8 cellular contexts compared by ENCODE assay signal in the genomic region with DNA sequence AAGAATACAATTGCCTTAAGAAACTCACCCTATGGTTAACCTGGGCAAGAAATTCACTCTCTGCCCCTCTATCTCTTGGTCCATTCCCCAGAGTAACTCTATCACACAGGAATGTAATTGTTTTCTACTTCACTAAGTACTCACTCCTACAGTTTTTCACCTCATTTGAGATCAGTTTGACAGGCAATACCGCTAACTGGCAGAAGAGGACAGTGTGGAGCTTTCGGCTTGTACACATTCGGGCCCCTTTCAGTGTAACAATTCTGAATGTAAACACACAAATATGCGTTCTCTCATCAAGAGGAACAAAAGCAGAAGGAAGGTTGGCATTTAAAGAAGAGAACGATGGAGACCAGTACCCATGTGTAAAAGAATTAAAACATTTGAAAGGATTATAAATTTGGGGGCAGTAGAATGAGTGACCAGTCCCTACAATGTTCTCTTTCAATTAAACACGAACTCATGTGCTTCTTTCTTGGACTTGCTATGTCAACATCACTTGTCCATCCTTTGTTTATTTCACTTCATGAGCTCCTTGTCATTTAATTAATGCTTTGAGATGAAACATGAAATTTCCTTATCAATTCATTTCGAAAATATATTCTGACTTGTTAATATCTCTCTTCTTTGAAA.
DNase-seq lines count a peak whose midpoint lies in the region; ATAC-seq, FAIRE-seq and TF ChIP-seq lines count a peak whose summit lies in the region.

No MANE protein-coding gene starts in this region.

- TF ChIP-seq POLR2A in H54 (IDR thresholded peaks at IDR 0.05; ENCODE audit: low read depth, low read length) (no peak), tibial nerve (IDR thresholded peaks at IDR 0.05) (no peak), GM18505 (IDR thresholded peaks at IDR 0.05; ENCODE audit: borderline replicate concordance, extremely low read depth, insufficient read depth, insufficient read length) (no peak)

- H3K79me2 ChIP-seq in OCI-LY3 (ENCODE audit: low read length) (no peaks in the 10 kb centered on the region), fibroblast of lung (ENCODE audit: control insufficient read depth, insufficient read depth, low read length) (no peaks in the 10 kb centered on the region)

- TF ChIP-seq CTCF in OCI-LY3 (IDR thresholded peaks at IDR 0.05; ENCODE audit: low read depth, low read length) (peak; percentile 65), fibroblast of lung (conservative IDR thresholded peaks at IDR 0.05 in 1 of 2, IDR thresholded peaks at IDR 0.05 in 1 of 2; ENCODE audit: low read depth in 1 of 2, low read length in 2 of 2) (peak; percentile 73 to 90), tibial nerve (IDR thresholded peaks at IDR 0.05) (peak in 3 of 5 experiments; percentile 19 to 26 (median 25))

- ATAC-seq in HG03159 (IDR thresholded peaks at IDR 0.05; ENCODE audit: unreplicated experiment) (no peak), GM18505 (IDR thresholded peaks at IDR 0.05; ENCODE audit: unreplicated experiment) (no peak)

- peak; percentile 69 for DNase-seq in DMS53 (lab: John Stamatoyannopoulos, UW)
- DNase-seq in H54 (ENCODE audit: insufficient read length, low spot score): peak; percentile 14
- DNase-seq in fibroblast of lung (ENCODE audit: low read depth in 2 of 2): peak; percentile 34 to 40
- no peak for DNase-seq in tibial nerve (ENCODE audit: low spot score in 2 of 2)
- no peak for DNase-seq in NCI-H187 treated with DMSO at 0.1 percent for 48 hours (lab: John Stamatoyannopoulos, UW)

- H3K9me3 ChIP-seq in OCI-LY3 (ENCODE audit: insufficient read depth, low read length) (no peaks in the 10 kb centered on the region), fibroblast of lung (ENCODE audit: control insufficient read depth, insufficient read depth, low read depth, low read length) (no peaks in the 10 kb centered on the region), tibial nerve (no peaks in the 10 kb centered on the region)

- H4K20me1 ChIP-seq in OCI-LY3 (ENCODE audit: insufficient read depth, low read length) (no peaks in the 10 kb centered on the region), fibroblast of lung (ENCODE audit: control insufficient read depth, extremely low read depth, insufficient read depth, low read length) (no peaks in the 10 kb centered on the region)

- H3K4me2 ChIP-seq in OCI-LY3 (ENCODE audit: low read length) (peak overlapping the region; percentile 51), fibroblast of lung (ENCODE audit: extremely low read depth, insufficient read depth, low read length) (no peak overlapping the region)

- H3K27ac ChIP-seq in OCI-LY3 (ENCODE audit: low read length) (no peak overlapping the region), fibroblast of lung (ENCODE audit: insufficient read depth, low read length) (no peak overlapping the region), tibial nerve (no peak overlapping the region)

- H2AFZ ChIP-seq in OCI-LY3 (ENCODE audit: low read depth, low read length): peak overlapping the region; percentile 60
- no peak overlapping the region for H2AFZ ChIP-seq in fibroblast of lung (ENCODE audit: low read length)

- H3K36me3 ChIP-seq in OCI-LY3 (replicated peaks; ENCODE audit: low read depth, low read length) (no peaks in the 10 kb centered on the region), fibroblast of lung (ENCODE audit: control insufficient read depth, insufficient read depth, low read length) (no peaks in the 10 kb centered on the region), tibial nerve (no peaks in the 10 kb centered on the region)

- 47 to 51% methylated on average over 7 of the region's 7 CpGs for WGBS in tibial nerve, 2 donors

- TF ChIP-seq EP300 in tibial nerve (IDR thresholded peaks at IDR 0.05): no peak

- H3K27me3 ChIP-seq in OCI-LY3 (ENCODE audit: low read depth, low read length): no peaks in the 10 kb centered on the region
- H3K27me3 ChIP-seq in fibroblast of lung (ENCODE audit: control insufficient read depth, insufficient read depth, low read length): no peaks in the 10 kb centered on the region
- no peaks in the 10 kb centered on the region for H3K27me3 ChIP-seq in tibial nerve

- H3K4me1 ChIP-seq in OCI-LY3 (ENCODE audit: low read length): no peaks in the 10 kb centered on the region
- no peaks in the 10 kb centered on the region for H3K4me1 ChIP-seq in fibroblast of lung (ENCODE audit: control insufficient read depth, extremely low read depth, insufficient read depth, low read length)
- H3K4me1 ChIP-seq in tibial nerve: no peaks in the 10 kb centered on the region

- H3K9ac ChIP-seq in OCI-LY3 (ENCODE audit: low read length) (no peak overlapping the region), fibroblast of lung (ENCODE audit: insufficient read depth, low read length) (no peak overlapping the region)

- peak; percentile 93 for FAIRE-seq in H54 (lab: Jason Lieb, UNC)

- H3K4me3 ChIP-seq in OCI-LY3 (ENCODE audit: low read length): peak overlapping the region; percentile 62
- H3K4me3 ChIP-seq in fibroblast of lung (replicated peaks in 1 of 4; ENCODE audit: control extremely low read depth in 1 of 4, insufficient read depth in 1 of 4, low read depth in 3 of 4, low read length in 4 of 4): no peak overlapping the region
- H3K4me3 ChIP-seq in tibial nerve: no peak overlapping the region

Comparison
In these comparisons a context has a peak if more than half of its experiments do, and no peak if none do; other contexts are left out.
1. DNase-seq: peak in DMS53 (single experiment), H54 (single experiment) and fibroblast of lung (2 of 2); none in tibial nerve (0 of 2) and NCI-H187 treated with DMSO at 0.1 percent for 48 hours (single experiment).
2. CTCF ChIP-seq: peak in every context shown above with its lines; median percentile 82 in fibroblast of lung; 65 in OCI-LY3; 25 in tibial nerve.